ENCODE assay signal across 10 cellular contexts in genomic region chr2:54588244-54588899, GRCh38.
DNase-seq lines count a peak whose midpoint lies in the region; ATAC-seq and TF ChIP-seq lines count a peak whose summit lies in the region.
"Had no signal": no experiment of that assay in that cellular context is flagged by ENCODE, and none has a peak within 500 bp of the region (broad histone marks: within the 10 kb centered on the region; RNA-seq: fewer than 3 reads in every experiment).

No MANE protein-coding gene starts in this region.

- peak; percentile 40 for ATAC-seq in HG03354 (IDR thresholded peaks at IDR 0.05; ENCODE audit: poor library complexity, severe bottlenecking, unreplicated experiment)

- H3K9me3 ChIP-seq in smooth muscle cell (replicated peaks; ENCODE audit: low read depth), result no peaks in the 10 kb centered on the region

- H3K27ac ChIP-seq in smooth muscle cell (ENCODE audit: low read depth), result peak overlapping the region; percentile 78

- TF ChIP-seq CTCF in brain (conservative IDR thresholded peaks at IDR 0.05), result no peak
- no peak for TF ChIP-seq CTCF in smooth muscle cell (IDR thresholded peaks at IDR 0.05; ENCODE audit: borderline replicate concordance, insufficient read depth, poor library complexity, severe bottlenecking)

- peaks cover 9% of the 10 kb centered on the region for H3F3A ChIP-seq in smooth muscle cell (ENCODE audit: low read depth)

- peak overlapping the region; percentile 94 for H3K27ac Mint-ChIP-seq in activated T-cell treated with anti-CD3 and anti-CD28 coated beads, Interleukin-2, amount 50 U/mL, for 24 hours
- peak overlapping the region in 4 of 5 experiments; percentile 36 to 73 (median 68) for H3K27ac Mint-ChIP-seq in brain

- H3K9ac ChIP-seq in smooth muscle cell (ENCODE audit: low read depth), result no peak overlapping the region

- H3K36me3 ChIP-seq in smooth muscle cell (ENCODE audit: low read depth), result no peaks in the 10 kb centered on the region

- no peaks in the 10 kb centered on the region for H3K27me3 Mint-ChIP-seq in activated T-cell treated with anti-CD3 and anti-CD28 coated beads, Interleukin-2, amount 50 U/mL, for 24 hours
- H3K27me3 Mint-ChIP-seq in brain, result no peaks in the 10 kb centered on the region

- no peaks in the 10 kb centered on the region for H3K36me3 Mint-ChIP-seq in activated T-cell treated with anti-CD3 and anti-CD28 coated beads, Interleukin-2, amount 50 U/mL, for 24 hours (ENCODE audit: low read depth)
- H3K36me3 Mint-ChIP-seq in brain, result peaks cover 11% of the 10 kb centered on the region

- WGBS in smooth muscle cell (ENCODE audit: low lambda C conversion rate), result 93% methylated on average over 1 of the region's 1 CpG

- H3K4me3 Mint-ChIP-seq in activated T-cell treated with anti-CD3 and anti-CD28 coated beads, Interleukin-2, amount 50 U/mL, for 24 hours, result no peak overlapping the region
- H3K4me3 Mint-ChIP-seq in brain, result no peak overlapping the region
- H3K4me3 Mint-ChIP-seq: HFFc6 had no signal

- no peak overlapping the region for H3K4me2 ChIP-seq in smooth muscle cell

- H3K9me3 Mint-ChIP-seq in activated T-cell treated with anti-CD3 and anti-CD28 coated beads, Interleukin-2, amount 50 U/mL, for 24 hours, result no peaks in the 10 kb centered on the region
- no peaks in the 10 kb centered on the region for H3K9me3 Mint-ChIP-seq in brain
- H3K9me3 Mint-ChIP-seq: HFFc6 had no signal

- peaks cover 31% of the 10 kb centered on the region for H3K4me1 ChIP-seq in smooth muscle cell (ENCODE audit: low read depth)

- no peaks in the 10 kb centered on the region for H3K27me3 ChIP-seq in smooth muscle cell (ENCODE audit: low read depth)

- peaks cover 93% of the 10 kb centered on the region for H3K4me1 Mint-ChIP-seq in activated T-cell treated with anti-CD3 and anti-CD28 coated beads, Interleukin-2, amount 50 U/mL, for 24 hours (ENCODE audit: low read depth)
- peaks cover 68% of the 10 kb centered on the region for H3K4me1 Mint-ChIP-seq in brain

- no peak overlapping the region for H3K4me3 ChIP-seq in smooth muscle cell
- H3K4me3 ChIP-seq: skin epidermis had no signal

- peaks cover 87% of the 10 kb centered on the region for H3K79me2 ChIP-seq in smooth muscle cell (ENCODE audit: low read depth)

- no peak for DNase-seq in activated T-cell treated with anti-CD3 and anti-CD28 coated beads, Interleukin-2, amount 50 U/mL, for 24 hours
- DNase-seq in activated T-cell treated with anti-CD3 and anti-CD28 coated beads for 4 hours (no peak), smooth muscle cell (lab: John Stamatoyannopoulos, UW; ENCODE audit: unreplicated experiment) (no peak), NCI-H2227 (lab: John Stamatoyannopoulos, UW; ENCODE audit: unreplicated experiment) (no peak), HUDEP-2 (lab: John Stamatoyannopoulos, UW; ENCODE audit: unreplicated experiment in 76 of 76) (no peak), NCI-H1930 (lab: John Stamatoyannopoulos, UW) (no peak)
- DNase-seq: HFFc6 had no signal

- no peak overlapping the region for H2AFZ ChIP-seq in smooth muscle cell (ENCODE audit: low read depth)

- H4K20me1 ChIP-seq in smooth muscle cell (ENCODE audit: low read depth), result peaks cover 95% of the 10 kb centered on the region
